ENCODE assay signal across 13 cellular contexts in genomic region chr5:179142434-179143198, GRCh38.
A peak's percentile ranks its signal among the peaks of the same experiment; 100 is the strongest.
DNase-seq lines count a peak whose midpoint lies in the region; ATAC-seq, FAIRE-seq and TF ChIP-seq lines count a peak whose summit lies in the region.
"Had no signal": no experiment of that assay in that cellular context is flagged by ENCODE, and none has a peak within 500 bp of the region (broad histone marks: within the 10 kb centered on the region; RNA-seq: fewer than 3 reads in every experiment).

No MANE protein-coding gene starts in this region.

- WGBS in mesenchymal stem cell, result 33% methylated on average over 3 of the region's 3 CpGs

- H3K9me3 Mint-ChIP-seq in effector memory CD8-positive, alpha-beta T cell, result no peaks in the 10 kb centered on the region

- H2AFZ ChIP-seq in mesenchymal stem cell (ENCODE audit: low read depth, low read length), result peak overlapping the region; percentile 27

- DNase-seq in AG20443 (ENCODE audit: low spot score) (peak; percentile 41), HT1080 (ENCODE audit: low read depth) (peak; percentile 32), adipocyte (ENCODE audit: low read depth) (peak; percentile 45), mesenchymal stem cell (peak; percentile 80), GM13977 (ENCODE audit: low spot score) (no peak), GM12892 (ENCODE audit: insufficient read length) (no peak), HUDEP-2 (lab: John Stamatoyannopoulos, UW; ENCODE audit: unreplicated experiment in 76 of 76) (no peak)
- DNase-seq in effector memory CD8-positive, alpha-beta T cell, result no peak
- DNase-seq: activated effector memory CD4-positive, alpha-beta T cell treated with Interleukin-2 at 50 U/mL for 16 hours; NCI-H345 had no signal

- peak overlapping the region; percentile 34 for H4K91ac ChIP-seq in mesenchymal stem cell (ENCODE audit: low read length)

- peaks cover 0 to 2% of the 10 kb centered on the region in 2 donors for H3K4me1 Mint-ChIP-seq in effector memory CD8-positive, alpha-beta T cell (ENCODE audit: low read depth in 2 of 2)

- no peak overlapping the region for H3K4me2 ChIP-seq in mesenchymal stem cell (ENCODE audit: low read length, poor library complexity, severe bottlenecking)

- peak overlapping the region; percentile 51 to 61 for H3K4ac ChIP-seq in mesenchymal stem cell (ENCODE audit: low read depth in 1 of 2, low read length in 2 of 2)

- peak overlapping the region; percentile 94 for H4K8ac ChIP-seq in mesenchymal stem cell (ENCODE audit: low read length)

- in situ Hi-C loops in GM13977 (cut with MboI; ENCODE audit: low pct_unique_long_range_greater_than_20kb, low sequenced_read_pairs, unreplicated experiment), result no loop called here

- H3K18ac ChIP-seq in mesenchymal stem cell (ENCODE audit: low read depth in 1 of 2, low read length in 2 of 2), result peak overlapping the region; percentile 52 to 62

- H3K4me1 ChIP-seq in adipocyte (ENCODE audit: control insufficient read depth, insufficient read depth, low read length) (peaks cover 18% of the 10 kb centered on the region), mesenchymal stem cell (ENCODE audit: control insufficient read depth, insufficient read depth, low read depth, low read length) (peaks cover 2% of the 10 kb centered on the region)

- no peak overlapping the region for H3K23ac ChIP-seq in mesenchymal stem cell (ENCODE audit: low read length in 2 of 2)

- H3K14ac ChIP-seq in mesenchymal stem cell (ENCODE audit: low read length in 2 of 2), result peak overlapping the region in 1 of 2 experiments; percentile 84

- no peak for FAIRE-seq in GM12892 (lab: Jason Lieb, UNC)
- FAIRE-seq: frontal cortex had no signal

- H2BK5ac ChIP-seq in mesenchymal stem cell (ENCODE audit: low read depth, low read length, poor library complexity, severe bottlenecking), result no peak overlapping the region

- H3K36me3 Mint-ChIP-seq in effector memory CD8-positive, alpha-beta T cell (ENCODE audit: insufficient read depth), result no peaks in the 10 kb centered on the region

- H3K27me3 ChIP-seq in adipocyte (replicated peaks; ENCODE audit: control insufficient read depth, insufficient read depth, low read length) (no peaks in the 10 kb centered on the region), mesenchymal stem cell (ENCODE audit: control insufficient read depth in 1 of 2, insufficient read depth in 1 of 2, low read length in 2 of 2) (no peaks in the 10 kb centered on the region)
- H3K27me3 ChIP-seq: tibial nerve had no signal

- no peaks in the 10 kb centered on the region for H3K79me1 ChIP-seq in mesenchymal stem cell (replicated peaks; ENCODE audit: low read length, poor library complexity, severe bottlenecking)

- TF ChIP-seq POLR2A in GM12892 (IDR thresholded peaks at IDR 0.05; ENCODE audit: low read depth, low read length), result no peak

- H3K4me3 ChIP-seq in adipocyte (ENCODE audit: low read length) (no peak overlapping the region), mesenchymal stem cell (ENCODE audit: insufficient read depth in 1 of 2, low read depth in 1 of 2, low read length in 2 of 2) (no peak overlapping the region)
- H3K4me3 ChIP-seq: mucosa of descending colon, tibial nerve had no signal

- H3K36me3 ChIP-seq in adipocyte (ENCODE audit: control insufficient read depth, insufficient read depth, low read length, severe bottlenecking) (peaks cover 19% of the 10 kb centered on the region), mesenchymal stem cell (ENCODE audit: control insufficient read depth in 1 of 2, insufficient read depth in 2 of 2, low read depth in 1 of 2, low read length in 2 of 2) (peaks cover 0 to 19% of the 10 kb centered on the region in 2 experiments)
- H3K36me3 ChIP-seq: tibial nerve had no signal

- H3K27me3 Mint-ChIP-seq in effector memory CD8-positive, alpha-beta T cell, result no peaks in the 10 kb centered on the region

- H3K9ac ChIP-seq in adipocyte (ENCODE audit: low read length) (no peak overlapping the region), mesenchymal stem cell (ENCODE audit: low read length) (peak overlapping the region; percentile 28)

- H3K9me3 ChIP-seq in adipocyte (ENCODE audit: control insufficient read depth, low read length) (no peaks in the 10 kb centered on the region), mesenchymal stem cell (ENCODE audit: control insufficient read depth, low read length) (no peaks in the 10 kb centered on the region)
- H3K9me3 ChIP-seq: mucosa of descending colon, tibial nerve had no signal

- no peak for TF ChIP-seq CTCF in GM13977 (IDR thresholded peaks at IDR 0.05; ENCODE audit: extremely low read depth, insufficient read depth, missing control alignments)

- H3K27ac Mint-ChIP-seq in effector memory CD8-positive, alpha-beta T cell, result no peak overlapping the region

- peak overlapping the region; percentile 49 for H2BK120ac ChIP-seq in mesenchymal stem cell (ENCODE audit: low read depth, low read length)

- peak overlapping the region in 1 of 2 experiments; percentile 39 for H2BK12ac ChIP-seq in mesenchymal stem cell (ENCODE audit: low read length in 2 of 2)

- H2AK5ac ChIP-seq in mesenchymal stem cell (ENCODE audit: low read length, severe bottlenecking), result no peak overlapping the region

- no peak overlapping the region for H3K4me3 Mint-ChIP-seq in effector memory CD8-positive, alpha-beta T cell

- ATAC-seq in effector memory CD8-positive, alpha-beta T cell (replicated peaks), result no peak
- ATAC-seq: mucosa of descending colon had no signal

- H2BK15ac ChIP-seq in mesenchymal stem cell (ENCODE audit: low read depth, poor library complexity, severe bottlenecking), result peak overlapping the region; percentile 90

- no peak overlapping the region for H3K27ac ChIP-seq in mesenchymal stem cell (ENCODE audit: low read length, poor library complexity, severe bottlenecking)
- H3K27ac ChIP-seq: tibial nerve had no signal

Comparison
In these comparisons a context has a peak if more than half of its experiments do, and no peak if none do; other contexts are left out.
1. DNase-seq: peak in AG20443 (single experiment), HT1080 (single experiment), adipocyte (single experiment) and mesenchymal stem cell (single experiment); none in GM13977 (single experiment), effector memory CD8-positive, alpha-beta T cell (0 of 3), GM12892 (single experiment) and HUDEP-2 (0 of 76).